Comparison of ENCODE assay signal across 20 cellular contexts in the genomic region with DNA sequence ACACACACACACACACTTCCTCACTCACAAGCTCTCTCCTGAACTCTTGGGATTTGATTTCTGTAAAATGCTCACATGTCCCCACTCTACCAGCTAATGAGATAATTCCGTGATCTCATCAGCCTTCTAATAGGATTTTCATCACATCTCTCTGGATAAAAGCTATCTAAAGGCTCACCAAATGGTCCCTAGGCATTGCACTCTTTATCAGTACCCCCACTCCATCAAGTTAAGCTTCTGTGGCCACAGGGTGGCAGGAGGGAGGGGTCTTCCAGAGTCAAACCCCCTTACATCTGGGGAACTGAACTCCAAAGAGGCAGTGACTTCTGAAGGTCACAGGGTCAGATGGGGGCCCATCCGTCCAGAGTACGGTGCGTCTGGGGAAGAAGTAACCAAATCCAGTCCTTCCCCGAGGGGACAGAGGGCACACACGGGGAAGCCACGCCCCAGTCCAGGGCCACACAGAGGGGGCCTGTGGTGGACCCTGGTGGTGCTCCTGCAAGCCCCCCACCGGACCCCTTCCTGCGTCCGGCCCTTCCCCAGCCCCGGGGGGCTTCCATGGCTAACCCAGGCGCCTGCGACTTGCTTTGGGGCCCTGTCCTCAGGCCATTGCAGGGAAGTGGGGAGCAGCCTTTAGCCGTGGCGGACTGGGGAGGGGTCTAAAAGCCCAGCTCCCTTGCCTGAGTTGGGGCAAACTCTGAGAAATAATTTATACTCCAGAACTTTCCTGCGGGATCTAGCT. TPM values are rescaled to one million over a fixed set of nuclear protein-coding genes. Genes with fewer than 3 reads are reported as not detected.
A peak's percentile ranks its signal among the peaks of the same experiment; 100 is the strongest.
DNase-seq lines count a peak whose midpoint lies in the region; ATAC-seq, FAIRE-seq and TF ChIP-seq lines count a peak whose summit lies in the region.
"Had no signal": no experiment of that assay in that cellular context is flagged by ENCODE, and none has a peak within 500 bp of the region (broad histone marks: within the 10 kb centered on the region; RNA-seq: fewer than 3 reads in every experiment).

No MANE protein-coding gene starts in this region.

- H3K79me1 ChIP-seq in neuronal stem cell (ENCODE audit: low read depth, low read length) = peaks cover 8% of the 10 kb centered on the region

- H4K20me1 ChIP-seq in Loucy (ENCODE audit: insufficient read depth, low read length, poor library complexity, severe bottlenecking) (no peaks in the 10 kb centered on the region), GM12878 (ENCODE audit: control insufficient read depth, insufficient read depth) (no peaks in the 10 kb centered on the region)

- peak overlapping the region; percentile 64 for H2AK5ac ChIP-seq in neuronal stem cell (ENCODE audit: low read depth, low read length)

- H3K27me3 ChIP-seq in cardiac muscle cell (no peaks in the 10 kb centered on the region), right atrium auricular region (no peaks in the 10 kb centered on the region), Loucy (ENCODE audit: insufficient read depth, low read length, poor library complexity, severe bottlenecking) (no peaks in the 10 kb centered on the region), GM12878 (replicated peaks in 1 of 2; ENCODE audit: control insufficient read depth in 2 of 2, insufficient read depth in 2 of 2, low read length in 1 of 2) (no peaks in the 10 kb centered on the region), neuronal stem cell (ENCODE audit: control insufficient read depth in 3 of 3, insufficient read depth in 3 of 3, low read depth in 1 of 3, low read length in 3 of 3) (peaks cover 0 to 17% (median 11%) of the 10 kb centered on the region in 3 experiments), breast epithelium (no peaks in the 10 kb centered on the region)
- H3K27me3 ChIP-seq: SJCRH30 had no signal

- peak overlapping the region; percentile 94 for H3K27ac ChIP-seq in cardiac muscle cell
- no peak overlapping the region for H3K27ac ChIP-seq in right atrium auricular region
- H3K27ac ChIP-seq in GM12878 (ENCODE audit: control insufficient read depth, insufficient read depth) = no peak overlapping the region
- H3K27ac ChIP-seq in neuronal stem cell (replicated peaks; ENCODE audit: low read length) = no peak overlapping the region
- no peak overlapping the region for H3K27ac ChIP-seq in breast epithelium
- H3K27ac ChIP-seq: SJCRH30 had no signal

- FAIRE-seq in GM12878 (lab: Jason Lieb, UNC) = no peak

- H3K23ac ChIP-seq in neuronal stem cell (ENCODE audit: low read depth, low read length, poor library complexity) = no peak overlapping the region

- H3K9me3 ChIP-seq in cardiac muscle cell (ENCODE audit: low read depth) (no peaks in the 10 kb centered on the region), right atrium auricular region (no peaks in the 10 kb centered on the region), Loucy (ENCODE audit: insufficient read depth, low read depth, low read length) (no peaks in the 10 kb centered on the region), GM12878 (replicated peaks; ENCODE audit: control insufficient read depth, insufficient read depth, low read length) (peaks cover 3% of the 10 kb centered on the region; the same call in 2 of the 3 replicates), neuronal stem cell (replicated peaks in 1 of 2; ENCODE audit: control insufficient read depth in 2 of 2, insufficient read depth in 1 of 2, low read depth in 1 of 2, low read length in 2 of 2) (peaks cover 10 to 28% of the 10 kb centered on the region in 2 donors), breast epithelium (no peaks in the 10 kb centered on the region)
- H3K9me3 ChIP-seq: SJCRH30 had no signal

- H3K4me2 ChIP-seq in Loucy (ENCODE audit: low read depth, low read length, poor library complexity, severe bottlenecking) = no peak overlapping the region
- H3K4me2 ChIP-seq in GM12878 (ENCODE audit: control insufficient read depth, insufficient read depth) = no peak overlapping the region
- no peak overlapping the region for H3K4me2 ChIP-seq in neuronal stem cell (ENCODE audit: insufficient read depth, low read length, poor library complexity, severe bottlenecking)

- BruUV-seq in GM12878 (replicated peaks; lab: Mats Ljungman, UMichigan) = no TSS peak

- H3K4me1 Mint-ChIP-seq in activated CD8-positive, alpha-beta T cell treated with anti-CD3 and anti-CD28 coated beads, Interleukin-2, amount 10 ng/mL, durations not matched to agents 7 days and 5 days (ENCODE audit: low read depth) = no peaks in the 10 kb centered on the region

- CTCF ChIA-PET in GM12878 (lab: Yijun Ruan, JAX) = interaction anchor here (1.1 kb wide), 1 partner anchor 10 kb away, joined by 4 read pairs; no protein-coding TSS in a partner anchor
- CTCF ChIA-PET in activated CD8-positive, alpha-beta T cell treated with anti-CD3 and anti-CD28 coated beads, Interleukin-2, amount 10 ng/mL, durations not matched to agents 7 days and 5 days (lab: Charles Lee) = interaction anchor here (1.1 kb wide), 1 partner anchor 8 kb away, joined by 3 read pairs; no protein-coding TSS in a partner anchor

- RAD21 ChIA-PET in GM12878 (lab: Charles Lee; ENCODE audit: unreplicated experiment) = no interaction called here

- H3K27me3 Mint-ChIP-seq in activated CD8-positive, alpha-beta T cell treated with anti-CD3 and anti-CD28 coated beads, Interleukin-2, amount 10 ng/mL, durations not matched to agents 7 days and 5 days (ENCODE audit: low read depth) = peaks cover 12% of the 10 kb centered on the region

- H3K9me3 Mint-ChIP-seq in activated CD8-positive, alpha-beta T cell treated with anti-CD3 and anti-CD28 coated beads, Interleukin-2, amount 10 ng/mL, durations not matched to agents 7 days and 5 days (ENCODE audit: insufficient read depth) = no peaks in the 10 kb centered on the region

- TF ChIP-seq CTCF in cardiac muscle cell (IDR thresholded peaks at IDR 0.05; ENCODE audit: low read depth, low read length) = no peak
- TF ChIP-seq CTCF in right atrium auricular region (IDR thresholded peaks at IDR 0.05) = no peak
- TF ChIP-seq CTCF in Loucy (conservative IDR thresholded peaks at IDR 0.05; ENCODE audit: low read length) = peak; percentile 25; the same call in 1 of the 2 replicates
- no peak for TF ChIP-seq CTCF in GM12878 (IDR thresholded peaks at IDR 0.05 in 2 of 3, conservative IDR thresholded peaks at IDR 0.05 in 1 of 3; ENCODE audit: control insufficient read depth in 2 of 3, extremely low read depth in 1 of 3, insufficient read depth in 1 of 3, low read depth in 3 of 3, low read length in 3 of 3)
- no peak for TF ChIP-seq CTCF in breast epithelium (IDR thresholded peaks at IDR 0.05)

- H3K27ac Mint-ChIP-seq in activated CD8-positive, alpha-beta T cell treated with anti-CD3 and anti-CD28 coated beads, Interleukin-2, amount 10 ng/mL, durations not matched to agents 7 days and 5 days = no peak overlapping the region
- H3K27ac Mint-ChIP-seq: CD4-positive, alpha-beta memory T cell had no signal

- in situ Hi-C loops in GM12878 (cut with MboI) = no loop called here

- H4K8ac ChIP-seq in neuronal stem cell (ENCODE audit: low read depth, low read length) = no peak overlapping the region

- no peak for TF ChIP-seq RAD21 in GM12878 (IDR thresholded peaks at IDR 0.05; ENCODE audit: insufficient read depth, low read depth, low read length)

- no peak overlapping the region for H3K9ac ChIP-seq in Loucy (ENCODE audit: low read depth, low read length, poor library complexity, severe bottlenecking)
- H3K9ac ChIP-seq in GM12878 (ENCODE audit: control insufficient read depth, insufficient read depth, low read length) = no peak overlapping the region
- peak overlapping the region; percentile 87 for H3K9ac ChIP-seq in neuronal stem cell (ENCODE audit: low read depth, low read length, poor library complexity)

- H2BK15ac ChIP-seq in neuronal stem cell (ENCODE audit: low read length) = peak overlapping the region; percentile 42

- no peak for TF ChIP-seq EP300 in GM12878 (IDR thresholded peaks at IDR 0.05; ENCODE audit: borderline replicate concordance in 1 of 2, control insufficient read depth in 1 of 2, low read depth in 2 of 2, low read length in 2 of 2)

- DNase-seq in cardiac muscle cell (ENCODE audit: low read depth in 1 of 2, low spot score in 1 of 2) = no peak
- no peak for DNase-seq in right atrium auricular region (ENCODE audit: low spot score)
- DNase-seq in GM12878 (ENCODE audit: low read depth, low spot score) = no peak
- DNase-seq in neuronal stem cell (ENCODE audit: low spot score) = no peak
- DNase-seq in breast epithelium (ENCODE audit: low spot score in 2 of 2) = no peak
- no peak for DNase-seq in activated CD8-positive, alpha-beta T cell treated with anti-CD3 and anti-CD28 coated beads, Interleukin-2, amount 10 ng/mL, durations not matched to agents 7 days and 5 days
- no peak for DNase-seq in KG1 (lab: John Stamatoyannopoulos, UW)
- DNase-seq: DMS53, HCEC 1CT, MV-4-11, NCI-H187, NCI-H2227 treated with DMSO at 0.1 percent for 48 hours, NCI-H524, NCI-H82, PC-3 had no signal

- no peak overlapping the region for H3K4ac ChIP-seq in neuronal stem cell (ENCODE audit: low read length)

- POLR2A ChIA-PET in GM12878 (lab: Charles Lee) = no interaction called here
- POLR2A ChIA-PET in activated CD8-positive, alpha-beta T cell treated with anti-CD3 and anti-CD28 coated beads, Interleukin-2, amount 10 ng/mL, durations not matched to agents 7 days and 5 days (lab: Charles Lee) = no interaction called here

- no peak overlapping the region for H2AFZ ChIP-seq in Loucy (ENCODE audit: low read length)
- H2AFZ ChIP-seq in GM12878 (ENCODE audit: control insufficient read depth, low read depth, low read length) = no peak overlapping the region
- no peak overlapping the region for H2AFZ ChIP-seq in neuronal stem cell (ENCODE audit: low read length)

- TF ChIP-seq POLR2A in GM12878 (IDR thresholded peaks at IDR 0.05; ENCODE audit: low read depth, low read length) = no peak
- TF ChIP-seq POLR2A in breast epithelium (IDR thresholded peaks at IDR 0.05) = no peak

- ATAC-seq in GM12878 = no peak
- ATAC-seq in activated CD8-positive, alpha-beta T cell treated with anti-CD3 and anti-CD28 coated beads, Interleukin-2, amount 10 ng/mL, durations not matched to agents 7 days and 5 days = no peak
- ATAC-seq: PC-3 had no signal

- no peak overlapping the region for H4K91ac ChIP-seq in neuronal stem cell (ENCODE audit: low read depth, low read length, poor library complexity)

- no peak overlapping the region for H3K4me3 ChIP-seq in cardiac muscle cell
- no peak overlapping the region for H3K4me3 ChIP-seq in right atrium auricular region
- no peak overlapping the region for H3K4me3 ChIP-seq in Loucy (ENCODE audit: low read length, poor library complexity, severe bottlenecking)
- no peak overlapping the region for H3K4me3 ChIP-seq in GM12878
- H3K4me3 ChIP-seq in neuronal stem cell (ENCODE audit: low read length in 2 of 2) = no peak overlapping the region
- no peak overlapping the region for H3K4me3 ChIP-seq in breast epithelium
- H3K4me3 ChIP-seq: SJCRH30 had no signal

- no peaks in the 10 kb centered on the region for H3K36me3 Mint-ChIP-seq in activated CD8-positive, alpha-beta T cell treated with anti-CD3 and anti-CD28 coated beads, Interleukin-2, amount 10 ng/mL, durations not matched to agents 7 days and 5 days (ENCODE audit: low read depth)
- H3K36me3 Mint-ChIP-seq: CD4-positive, alpha-beta memory T cell had no signal

- peaks cover 12% of the 10 kb centered on the region for H3F3A ChIP-seq in Loucy (ENCODE audit: low read depth)

- H3K36me3 ChIP-seq in cardiac muscle cell (no peaks in the 10 kb centered on the region), right atrium auricular region (no peaks in the 10 kb centered on the region), Loucy (ENCODE audit: insufficient read depth, low read length) (no peaks in the 10 kb centered on the region), GM12878 (ENCODE audit: control insufficient read depth in 2 of 2, insufficient read depth in 2 of 2, low read length in 1 of 2) (no peaks in the 10 kb centered on the region), neuronal stem cell (replicated peaks in 1 of 2; ENCODE audit: control insufficient read depth in 2 of 2, insufficient read depth in 2 of 2, low read length in 2 of 2) (peaks cover 0 to 8% of the 10 kb centered on the region in 2 donors), breast epithelium (no peaks in the 10 kb centered on the region)
- H3K36me3 ChIP-seq: SJCRH30 had no signal

- H2BK120ac ChIP-seq in neuronal stem cell (ENCODE audit: low read depth, low read length) = no peak overlapping the region

- WGBS in GM12878 (ENCODE audit: insufficient coverage, insufficient replicate concordance, low lambda C conversion rate, missing lambda C conversion rate) = 92% methylated on average over 16 of the region's 16 CpGs
- no CpG with 5 or more reads among the region's 16 CpGs for WGBS in neuronal stem cell (ENCODE audit: extremely low coverage in 2 of 2, insufficient read length in 2 of 2, insufficient replicate concordance in 1 of 2), 2 donors

- SMC1A ChIA-PET in GM12878 (lab: Charles Lee; ENCODE audit: uncharacterized antibody, unreplicated experiment) = no interaction called here

- H2BK12ac ChIP-seq in neuronal stem cell (ENCODE audit: low read length) = no peak overlapping the region

- no peak overlapping the region for H2BK5ac ChIP-seq in neuronal stem cell (ENCODE audit: low read length)

- H3K4me1 ChIP-seq in cardiac muscle cell (ENCODE audit: low read depth) (peaks cover 30% of the 10 kb centered on the region), right atrium auricular region (peaks cover 0 to 38% of the 10 kb centered on the region in 2 donors), Loucy (ENCODE audit: insufficient read depth, low read length, poor library complexity, severe bottlenecking) (no peaks in the 10 kb centered on the region), GM12878 (ENCODE audit: control insufficient read depth, insufficient read depth, low read length) (peaks cover 3% of the 10 kb centered on the region; the same call in 1 of the 2 replicates), neuronal stem cell (ENCODE audit: control insufficient read depth in 2 of 2, insufficient read depth in 1 of 2, low read depth in 1 of 2, low read length in 2 of 2) (peaks cover 10 to 12% of the 10 kb centered on the region in 2 donors), breast epithelium (no peaks in the 10 kb centered on the region)

- no peak overlapping the region for H3K14ac ChIP-seq in neuronal stem cell (ENCODE audit: low read length)

- H3K79me2 ChIP-seq in Loucy (ENCODE audit: insufficient read depth, low read length) (no peaks in the 10 kb centered on the region), GM12878 (ENCODE audit: control insufficient read depth, insufficient read depth, low read length) (no peaks in the 10 kb centered on the region)

- H3K18ac ChIP-seq in neuronal stem cell (ENCODE audit: low read length) = peak overlapping the region; percentile 79

- no peaks in the 10 kb centered on the region for H3K9me2 ChIP-seq in Loucy (replicated peaks; ENCODE audit: low read depth, low read length)

- H3K4me3 Mint-ChIP-seq in activated CD8-positive, alpha-beta T cell treated with anti-CD3 and anti-CD28 coated beads, Interleukin-2, amount 10 ng/mL, durations not matched to agents 7 days and 5 days = no peak overlapping the region
- H3K4me3 Mint-ChIP-seq: CD4-positive, alpha-beta memory T cell had no signal

- intact Hi-C loops in GM12878 (cut with micrococcal nuclease; ENCODE audit: unreplicated experiment) = no loop called here
- intact Hi-C loops in breast epithelium (cut with DNase I; ENCODE audit: low total_unique reads) = loop anchor here (10.0 kb wide), 1 partner anchor 1249 kb away; no protein-coding TSS in a partner anchor

RNA-seq across cellular contexts. Expression of a gene that starts 25.5 kb away (rescaled TPM):
- total RNA-seq in cardiac muscle cell (0.36 and 0.56 TPM in 2 replicates), right atrium auricular region (not detected), GM12878 (2014; rRNA removed) (not detected in 2 replicates), GM12878 (2014; rRNA removed; fragmentation: Illumina TruSeq; extraction: Trizol) (not detected in 2 replicates), GM12878 (2021) (0.05 TPM in 1 of 2 replicates, not detected in the other), breast epithelium (under 1 TPM in 1 of 3 donors, not detected in 2; 0.16 TPM)
- polyA plus RNA-seq in cardiac muscle cell (0.88 and 1.3 TPM in 2 replicates), GM12878 (2011; rRNA removed) (not detected in 2 replicates), GM12878 (2014; fragmentation: Illumina TruSeq; extraction: Trizol) (not detected in 2 replicates), GM12878 (2014; fragmentation: Nextera tagmentation; extraction: Ambion mirVana) (not detected), GM12878 (2014; rRNA removed) (not detected in 2 replicates), GM12878 (2016; fragmentation: Nextera tagmentation; extraction: Ambion mirVana) (not detected)
- not detected in 2 replicates for total RNA-seq in GM12878 (2013; cell fraction: nucleolus; rRNA removed)
- not detected for polyA plus RNA-seq in GM12878 (2011; ENCODE audit: low read depth)
- polyA plus RNA-seq in GM12878 (2011; cell fraction: cytosol; rRNA removed) = not detected in 2 replicates
- not detected in 2 replicates for polyA plus RNA-seq in GM12878 (2011; cell fraction: nucleus; rRNA removed)
- not detected in 2 replicates for polyA plus RNA-seq in GM12878 (2012)
- not detected in 2 replicates for polyA minus RNA-seq in GM12878 (2011; rRNA and poly(A)+ RNA removed)
- not detected in 2 replicates for polyA minus RNA-seq in GM12878 (2011; cell fraction: cytosol; rRNA and poly(A)+ RNA removed)
- polyA minus RNA-seq in GM12878 (2011; cell fraction: nucleus; rRNA and poly(A)+ RNA removed) = not detected in 2 replicates
- polyA plus RNA-seq in neuronal stem cell (2013, experiment 1 of 2) = not detected
- polyA plus RNA-seq in neuronal stem cell (2013, experiment 2 of 2) = not detected
- total RNA-seq in activated CD8-positive, alpha-beta T cell treated with anti-CD3 and anti-CD28 coated beads, Interleukin-2, amount 10 ng/mL, durations not matched to agents 7 days and 5 days = not detected
- total RNA-seq: A172; CD4-positive, alpha-beta memory T cell; SJCRH30 had no signal
- polyA plus RNA-seq: BJ; CD4-positive, alpha-beta memory T cell had no signal

RNA-seq across cellular contexts. Expression of a gene that starts 43.9 kb away (rescaled TPM):
- total RNA-seq in cardiac muscle cell = 0.06 TPM in 1 of 2 replicates, not detected in the other
- polyA plus RNA-seq in cardiac muscle cell = 0.02 TPM in 1 of 2 replicates, not detected in the other
- under 1 TPM; 0.07 to 0.08 TPM for total RNA-seq in right atrium auricular region
- not detected in 2 replicates for total RNA-seq in GM12878 (2013; cell fraction: nucleolus; rRNA removed)
- total RNA-seq in GM12878 (2014; rRNA removed) = not detected in 2 replicates
- not detected in 2 replicates for total RNA-seq in GM12878 (2014; rRNA removed; fragmentation: Illumina TruSeq; extraction: Trizol)
- not detected in 2 replicates for total RNA-seq in GM12878 (2021)
- not detected for polyA plus RNA-seq in GM12878 (2011; ENCODE audit: low read depth)
- polyA plus RNA-seq in GM12878 (2011; rRNA removed) = not detected in 2 replicates
- polyA plus RNA-seq in GM12878 (2011; cell fraction: cytosol; rRNA removed) = not detected in 2 replicates
- polyA plus RNA-seq in GM12878 (2011; cell fraction: nucleus; rRNA removed) = not detected in 2 replicates
- not detected in 2 replicates for polyA plus RNA-seq in GM12878 (2012)
- not detected in 2 replicates for polyA plus RNA-seq in GM12878 (2014; fragmentation: Illumina TruSeq; extraction: Trizol)
- not detected for polyA plus RNA-seq in GM12878 (2014; fragmentation: Nextera tagmentation; extraction: Ambion mirVana)
- polyA plus RNA-seq in GM12878 (2014; rRNA removed) = not detected in 2 replicates
- polyA plus RNA-seq in GM12878 (2016; fragmentation: Nextera tagmentation; extraction: Ambion mirVana) = not detected
- not detected in 2 replicates for polyA minus RNA-seq in GM12878 (2011; rRNA and poly(A)+ RNA removed)
- polyA minus RNA-seq in GM12878 (2011; cell fraction: cytosol; rRNA and poly(A)+ RNA removed) = not detected in 2 replicates
- polyA minus RNA-seq in GM12878 (2011; cell fraction: nucleus; rRNA and poly(A)+ RNA removed) = not detected in 2 replicates
- 0.01 TPM for polyA plus RNA-seq in neuronal stem cell (2013, experiment 1 of 2)
- 0.01 TPM for polyA plus RNA-seq in neuronal stem cell (2013, experiment 2 of 2)
- under 1 TPM; 0.15 to 0.48 (median 0.33) TPM for total RNA-seq in breast epithelium
- total RNA-seq in activated CD8-positive, alpha-beta T cell treated with anti-CD3 and anti-CD28 coated beads, Interleukin-2, amount 10 ng/mL, durations not matched to agents 7 days and 5 days = not detected
- total RNA-seq: CD4-positive, alpha-beta memory T cell had no signal
- polyA plus RNA-seq: CD4-positive, alpha-beta memory T cell had no signal
